In the genomic region with DNA sequence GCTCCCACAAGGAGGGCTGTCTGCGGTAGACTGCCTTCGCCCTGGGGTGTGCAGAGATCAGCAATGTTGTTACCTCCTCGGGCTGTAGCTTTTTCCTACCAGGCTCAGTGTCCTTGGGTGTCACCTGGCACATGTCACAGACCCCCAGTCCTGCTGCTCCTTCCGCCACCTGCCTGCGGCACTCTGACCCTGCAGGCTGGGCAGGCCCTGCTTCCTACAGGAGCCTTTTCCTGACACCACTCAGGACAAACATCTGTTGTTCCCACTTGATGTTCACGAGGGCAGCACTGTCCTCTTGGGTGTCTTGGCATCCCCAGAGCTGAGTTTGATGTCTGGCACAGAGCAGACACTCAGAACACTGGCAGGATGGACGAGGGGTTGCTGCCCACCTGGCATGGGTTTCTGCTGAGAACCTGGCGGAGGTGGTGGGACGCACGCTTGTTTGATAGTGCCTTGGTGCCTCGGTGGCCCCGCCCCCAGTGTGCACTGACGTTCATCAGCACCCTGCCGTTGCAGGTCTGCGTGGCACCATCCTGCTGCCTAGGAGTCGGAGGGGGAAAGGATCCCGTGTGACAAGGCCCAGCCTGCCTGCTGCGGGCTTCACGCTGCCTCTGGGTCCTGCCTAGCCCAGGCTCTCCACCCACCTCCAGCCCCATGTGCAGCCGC, we compare ENCODE assay signal across 15 cellular contexts.
"Had no signal": no experiment of that assay in that cellular context is flagged by ENCODE, and none has a peak within 500 bp of the region (broad histone marks: within the 10 kb centered on the region; RNA-seq: fewer than 3 reads in every experiment).

No MANE protein-coding gene starts in this region.

- H3K9me3 Mint-ChIP-seq: activated naive CD4-positive, alpha-beta T cell treated with anti-CD3 and anti-CD28 coated beads, Interleukin-2, amount 50 U/mL, for 72 hours had no signal

- DNase-seq: activated effector memory CD4-positive, alpha-beta T cell treated with anti-CD3 and anti-CD28 coated beads, Interleukin-2, amount 50 U/mL, for 16 hours; activated T-cell treated with anti-CD3 and anti-CD28 coated beads for 4 hours; gastrocnemius medialis; mesendoderm; tibial artery; uterus had no signal

- H3K9me3 ChIP-seq: ascending aorta, gastrocnemius medialis, right atrium auricular region, tibial artery, uterus had no signal

- H3K4me1 ChIP-seq: ascending aorta, uterus had no signal

- H3K4me2 ChIP-seq: smooth muscle cell had no signal

- H3K27ac ChIP-seq: ascending aorta, gastrocnemius medialis, right atrium auricular region, tibial artery, uterus, VCaP had no signal

- H3K36me3 ChIP-seq: uterus had no signal

- H3K4me3 ChIP-seq: ascending aorta, gastrocnemius medialis, right atrium auricular region, smooth muscle cell, tibial artery, uterus had no signal

- H3K27ac Mint-ChIP-seq: activated naive CD4-positive, alpha-beta T cell treated with anti-CD3 and anti-CD28 coated beads, Interleukin-2, amount 50 U/mL, for 72 hours had no signal

- FAIRE-seq: bronchial epithelial cell, endothelial cell of umbilical vein, keratinocyte had no signal

- ATAC-seq: activated naive CD4-positive, alpha-beta T cell treated with anti-CD3 and anti-CD28 coated beads, Interleukin-2, amount 50 U/mL, for 72 hours; gastrocnemius medialis; left ventricle myocardium superior had no signal

- H3K27me3 ChIP-seq: ascending aorta, gastrocnemius medialis, right atrium auricular region, tibial artery, uterus had no signal
